In genomic region chr2:121626777-121627524, GRCh38 we compare ENCODE assay signal across 11 cellular contexts. TPM values are rescaled to one million over a fixed set of nuclear protein-coding genes. Genes with fewer than 3 reads are reported as not detected.
DNase-seq lines count a peak whose midpoint lies in the region; ATAC-seq and TF ChIP-seq lines count a peak whose summit lies in the region.
"Had no signal": no experiment of that assay in that cellular context is flagged by ENCODE, and none has a peak within 500 bp of the region (broad histone marks: within the 10 kb centered on the region; RNA-seq: fewer than 3 reads in every experiment).

No MANE protein-coding gene starts in this region.

- H3K4me1 Mint-ChIP-seq in glutamatergic neuron (ENCODE audit: low read depth, unreplicated experiment) = peaks cover 17% of the 10 kb centered on the region
- H3K4me1 Mint-ChIP-seq in activated naive CD8-positive, alpha-beta T cell treated with anti-CD3 and anti-CD28 coated beads for 36 hours = peaks cover 6% of the 10 kb centered on the region

- TF ChIP-seq CTCF in glutamatergic neuron (IDR thresholded peaks at IDR 0.05; ENCODE audit: partially characterized antibody, unreplicated experiment) = no peak

- H3K27ac Mint-ChIP-seq in glutamatergic neuron (ENCODE audit: unreplicated experiment) = peak overlapping the region; percentile 18
- no peak overlapping the region for H3K27ac Mint-ChIP-seq in activated naive CD8-positive, alpha-beta T cell treated with anti-CD3 and anti-CD28 coated beads for 36 hours
- H3K27ac Mint-ChIP-seq: activated naive CD8-positive, alpha-beta T cell treated with anti-CD3 and anti-CD28 coated beads, Interleukin-2, amount 10 ng/mL, durations not matched to agents 7 days and 5 days had no signal

- peaks cover 5% of the 10 kb centered on the region for H3K9me3 Mint-ChIP-seq in glutamatergic neuron (ENCODE audit: unreplicated experiment)
- H3K9me3 Mint-ChIP-seq in activated naive CD8-positive, alpha-beta T cell treated with anti-CD3 and anti-CD28 coated beads for 36 hours = peaks cover 2% of the 10 kb centered on the region

- DNase-seq in DMS79 (lab: John Stamatoyannopoulos, UW) (peak; percentile 70), astrocyte of the hippocampus (ENCODE audit: low read depth, low spot score) (peak; percentile 73), glutamatergic neuron (no peak), pulmonary artery endothelial cell (ENCODE audit: low read depth, low spot score) (peak; percentile 65), NCI-H2081 (lab: John Stamatoyannopoulos, UW) (no peak), NOMO-1 (lab: John Stamatoyannopoulos, UW; ENCODE audit: unreplicated experiment in 2 of 2) (no peak)
- no peak for DNase-seq in activated naive CD8-positive, alpha-beta T cell treated with anti-CD3 and anti-CD28 coated beads for 36 hours
- DNase-seq: activated CD4-positive, alpha-beta T cell treated with anti-CD3 and anti-CD28 coated beads, Interleukin-2, amount 50 U/mL, for 4 hours; activated naive CD8-positive, alpha-beta T cell treated with anti-CD3 and anti-CD28 coated beads, Interleukin-2, amount 10 ng/mL, durations not matched to agents 7 days and 5 days; NCI-H526 had no signal

- peaks cover 6% of the 10 kb centered on the region for H3K27me3 Mint-ChIP-seq in glutamatergic neuron (ENCODE audit: unreplicated experiment)
- no peaks in the 10 kb centered on the region for H3K27me3 Mint-ChIP-seq in activated naive CD8-positive, alpha-beta T cell treated with anti-CD3 and anti-CD28 coated beads for 36 hours
- H3K27me3 Mint-ChIP-seq: activated naive CD8-positive, alpha-beta T cell treated with anti-CD3 and anti-CD28 coated beads, Interleukin-2, amount 10 ng/mL, durations not matched to agents 7 days and 5 days had no signal

- ATAC-seq in HG03442 (IDR thresholded peaks at IDR 0.05; ENCODE audit: unreplicated experiment) = no peak

- no peaks in the 10 kb centered on the region for H3K36me3 Mint-ChIP-seq in glutamatergic neuron (ENCODE audit: unreplicated experiment)
- peaks cover 12% of the 10 kb centered on the region for H3K36me3 Mint-ChIP-seq in activated naive CD8-positive, alpha-beta T cell treated with anti-CD3 and anti-CD28 coated beads for 36 hours

- H3K4me3 Mint-ChIP-seq in glutamatergic neuron (ENCODE audit: unreplicated experiment) = no peak overlapping the region
- H3K4me3 Mint-ChIP-seq in activated naive CD8-positive, alpha-beta T cell treated with anti-CD3 and anti-CD28 coated beads for 36 hours = no peak overlapping the region
- H3K4me3 Mint-ChIP-seq: activated naive CD8-positive, alpha-beta T cell treated with anti-CD3 and anti-CD28 coated beads, Interleukin-2, amount 10 ng/mL, durations not matched to agents 7 days and 5 days had no signal

RNA-seq across cellular contexts. Expression of gene CLASP1, which starts 22.3 kb away (rescaled TPM):
- total RNA-seq in glutamatergic neuron (ENCODE audit: unreplicated experiment) (163 TPM), pulmonary artery endothelial cell (31.3 and 49.9 TPM in 2 replicates)
- 10 to 100 TPM; 44.7 to 45.5 TPM for total RNA-seq in activated naive CD8-positive, alpha-beta T cell treated with anti-CD3 and anti-CD28 coated beads for 36 hours

Comparison
In these comparisons a context has a peak if more than half of its experiments do, and no peak if none do; other contexts are left out.
1. DNase-seq: peak in DMS79 (single experiment), astrocyte of the hippocampus (single experiment) and pulmonary artery endothelial cell (single experiment); none in glutamatergic neuron (single experiment), NCI-H2081 (0 of 2), NOMO-1 (0 of 2) and activated naive CD8-positive, alpha-beta T cell treated with anti-CD3 and anti-CD28 coated beads for 36 hours (single experiment).